11 cellular contexts compared by ENCODE assay signal in genomic region chr9:94135222-94135621, GRCh38. TPM values are rescaled to one million over a fixed set of nuclear protein-coding genes. Genes with fewer than 3 reads are reported as not detected.
DNase-seq lines count a peak whose midpoint lies in the region; ATAC-seq and TF ChIP-seq lines count a peak whose summit lies in the region.
"Had no signal": no experiment of that assay in that cellular context is flagged by ENCODE, and none has a peak within 500 bp of the region (broad histone marks: within the 10 kb centered on the region; RNA-seq: fewer than 3 reads in every experiment).

No MANE protein-coding gene starts in this region.

- in situ Hi-C loops in transverse colon (cut with MboI; ENCODE audit: low pct_ligation_motif_present in 1 of 4, low pct_unique_long_range_greater_than_20kb in 1 of 4, low sequenced_read_pairs in 3 of 4), result no loop called here

- no peak for TF ChIP-seq CTCF in mucosa of descending colon (IDR thresholded peaks at IDR 0.05)
- TF ChIP-seq CTCF in transverse colon (IDR thresholded peaks at IDR 0.05), result peak in 1 of 5 experiments; percentile 30

- ATAC-seq in esophagus mucosa, result peak; percentile 67
- peak; percentile 31 for ATAC-seq in mucosa of descending colon
- ATAC-seq in GM21528 (IDR thresholded peaks at IDR 0.05; ENCODE audit: low FRiP score, unreplicated experiment), result no peak
- ATAC-seq in HG02623 (IDR thresholded peaks at IDR 0.05; ENCODE audit: unreplicated experiment), result no peak
- ATAC-seq: K562 had no signal

- WGBS in transverse colon (ENCODE audit: low coverage in 1 of 2), 2 donors, result 44 to 71% methylated on average over 1 to 3 of the region's 3 CpGs

- H3K9me3 ChIP-seq in mucosa of descending colon (no peaks in the 10 kb centered on the region), transverse colon (no peaks in the 10 kb centered on the region)

- H3K36me3 ChIP-seq in mucosa of descending colon (ENCODE audit: low read depth) (no peaks in the 10 kb centered on the region), transverse colon (no peaks in the 10 kb centered on the region)

- H3K4me1 ChIP-seq in mucosa of descending colon (ENCODE audit: low read depth), result peaks cover 1% of the 10 kb centered on the region
- peaks cover 4 to 31% (median 18%) of the 10 kb centered on the region in 4 donors for H3K4me1 ChIP-seq in transverse colon

- H3K4me3 ChIP-seq in mucosa of descending colon, result no peak overlapping the region
- no peak overlapping the region for H3K4me3 ChIP-seq in transverse colon
- H3K4me3 ChIP-seq: K562 had no signal

- H3K27me3 ChIP-seq in transverse colon, result no peaks in the 10 kb centered on the region

- TF ChIP-seq EP300 in transverse colon (IDR thresholded peaks at IDR 0.05; ENCODE audit: low read depth), result peak; percentile 98

- no peak for TF ChIP-seq POLR2A in transverse colon (IDR thresholded peaks at IDR 0.05)

- intact Hi-C loops in mucosa of descending colon (cut with DNase I, micrococcal nuclease) (no loop called here), transverse colon (cut with DNase I; ENCODE audit: low total_unique reads) (loop anchor here (1.0 kb wide), 1 partner anchor 31 kb away; no protein-coding TSS in a partner anchor)

- DNase-seq in RPMI7951 (ENCODE audit: low read depth) (peak; percentile 43), mucosa of descending colon (no peak), transverse colon (no peak), NCI-H2107 treated with DMSO at 0.1 percent for 48 hours (lab: John Stamatoyannopoulos, UW; ENCODE audit: unreplicated experiment) (no peak), NCI-H345 (lab: John Stamatoyannopoulos, UW) (no peak)
- DNase-seq: NCI-H524, SW 1271 had no signal

- peak overlapping the region; percentile 54 to 74 (median 62) for H3K27ac ChIP-seq in transverse colon

RNA-seq across cellular contexts. Expression of gene PTPDC1, which starts 51.0 kb away (rescaled TPM):
- total RNA-seq in RPMI7951 (2014; rRNA removed; shearing (Covaris generic)), result 9.5 and 11.3 TPM in 2 replicates
- 1.6 TPM for total RNA-seq in esophagus mucosa
- 1 to 10 TPM; 5.7 to 8.9 (median 8.0) TPM for total RNA-seq in mucosa of descending colon
- 10 to 100 TPM; 11.2 to 25.1 (median 16.0) TPM for total RNA-seq in transverse colon

Comparison
In these comparisons a context has a peak if more than half of its experiments do, and no peak if none do; other contexts are left out.
1. ATAC-seq: peak in esophagus mucosa (single experiment) and mucosa of descending colon (single experiment); none in GM21528 (single experiment) and HG02623 (single experiment).